Comparison of ENCODE assay signal across 8 cellular contexts in genomic region chr11:116990061-116990473, GRCh38.
DNase-seq lines count a peak whose midpoint lies in the region; FAIRE-seq and TF ChIP-seq lines count a peak whose summit lies in the region.

No MANE protein-coding gene starts in this region.

- H3K4me3 ChIP-seq in duodenal mucosa (ENCODE audit: low read depth in 1 of 2, low read length in 2 of 2) = no peak overlapping the region
- no peak overlapping the region for H3K4me3 ChIP-seq in muscle layer of duodenum (ENCODE audit: low read depth in 1 of 2, low read length in 2 of 2)
- H3K4me3 ChIP-seq in kidney (ENCODE audit: low read length in 2 of 2) = no peak overlapping the region

- H3K27ac ChIP-seq in duodenal mucosa (ENCODE audit: low read depth, low read length) = peak overlapping the region; percentile 28
- H3K27ac ChIP-seq in muscle layer of duodenum (ENCODE audit: low read length) = peak overlapping the region; percentile 73
- H3K27ac ChIP-seq in kidney (ENCODE audit: low read depth in 2 of 2, low read length in 2 of 2) = no peak overlapping the region

- TF ChIP-seq CTCF in kidney (IDR thresholded peaks at IDR 0.05; ENCODE audit: borderline replicate concordance, extremely low read depth, insufficient read depth) (no peak), GM13977 (IDR thresholded peaks at IDR 0.05; ENCODE audit: extremely low read depth, insufficient read depth, missing control alignments) (no peak)

- DNase-seq in ACHN (peak; percentile 34), M059J (ENCODE audit: low read depth) (peak; percentile 68), kidney (no peak), KBM-7 (no peak), NCI-H2081 (lab: John Stamatoyannopoulos, UW) (no peak), GM13977 (ENCODE audit: low spot score) (no peak)

- H3K9ac ChIP-seq in duodenal mucosa (ENCODE audit: low read depth in 1 of 2, low read length in 2 of 2) (no peak overlapping the region), kidney (ENCODE audit: low read length in 2 of 2) (no peak overlapping the region)

- H3K36me3 ChIP-seq in duodenal mucosa (ENCODE audit: control insufficient read depth in 1 of 2, insufficient read depth in 2 of 2, low read length in 2 of 2) (no peaks in the 10 kb centered on the region), muscle layer of duodenum (ENCODE audit: control insufficient read depth in 1 of 2, insufficient read depth in 2 of 2, low read length in 2 of 2) (no peaks in the 10 kb centered on the region), kidney (ENCODE audit: control insufficient read depth in 1 of 2, insufficient read depth in 2 of 2, low read length in 2 of 2) (no peaks in the 10 kb centered on the region)

- in situ Hi-C loops in ACHN (cut with HindIII; ENCODE audit: low pct_ligation_motif_present, low pct_unique_long_range_greater_than_20kb, low sequenced_read_pairs) = no loop called here
- in situ Hi-C loops in KBM-7 (cut with MboI; ENCODE audit: low pct_unique_long_range_greater_than_20kb, low sequenced_read_pairs) = no loop called here
- in situ Hi-C loops in GM13977 (cut with MboI; ENCODE audit: low pct_unique_long_range_greater_than_20kb, low sequenced_read_pairs, unreplicated experiment) = no loop called here

- H3K27me3 ChIP-seq in duodenal mucosa (ENCODE audit: control insufficient read depth in 1 of 2, insufficient read depth in 2 of 2, low read length in 2 of 2) (no peaks in the 10 kb centered on the region), muscle layer of duodenum (ENCODE audit: low read depth, low read length) (no peaks in the 10 kb centered on the region)

- FAIRE-seq in kidney (lab: Jason Lieb, UNC) = no peak

- H3K4me1 ChIP-seq in duodenal mucosa (ENCODE audit: control insufficient read depth in 1 of 2, insufficient read depth in 2 of 2, low read length in 2 of 2) = peaks cover 22 to 52% of the 10 kb centered on the region in 2 donors
- H3K4me1 ChIP-seq in muscle layer of duodenum (ENCODE audit: control insufficient read depth in 1 of 2, insufficient read depth in 2 of 2, low read length in 2 of 2) = peaks cover 42 to 45% of the 10 kb centered on the region in 2 donors
- H3K4me1 ChIP-seq in kidney (ENCODE audit: control insufficient read depth in 1 of 2, insufficient read depth in 1 of 2, low read depth in 1 of 2, low read length in 2 of 2) = peaks cover 13 to 26% of the 10 kb centered on the region in 2 donors

- intact Hi-C loops in kidney (cut with DNase I) = no loop called here

- H3K9me3 ChIP-seq in duodenal mucosa (ENCODE audit: control insufficient read depth in 1 of 2, low read length in 2 of 2) (no peaks in the 10 kb centered on the region), muscle layer of duodenum (ENCODE audit: control insufficient read depth in 1 of 2, low read length in 2 of 2) (no peaks in the 10 kb centered on the region), kidney (ENCODE audit: control insufficient read depth in 1 of 2, low read length in 2 of 2) (no peaks in the 10 kb centered on the region)

Comparison
In these comparisons a context has a peak if more than half of its experiments do, and no peak if none do; other contexts are left out.
1. DNase-seq: peak in ACHN (single experiment) and M059J (single experiment); none in kidney (single experiment), KBM-7 (single experiment), NCI-H2081 (0 of 2) and GM13977 (single experiment).
2. H3K27ac ChIP-seq: peak in duodenal mucosa (single experiment) and muscle layer of duodenum (single experiment); none in kidney (0 of 2).